Comparison of ENCODE assay signal across 35 cellular contexts in genomic region chr12:30603129-30603528, GRCh38.
"Had no signal": no experiment of that assay in that cellular context is flagged by ENCODE, and none has a peak within 500 bp of the region (broad histone marks: within the 10 kb centered on the region; RNA-seq: fewer than 3 reads in every experiment).

No MANE protein-coding gene starts in this region.

- H3K36me3 ChIP-seq: MG63 had no signal

- DNase-seq: Kasumi-1, MG63, MM.1S, MV-4-11, NCI-H1048, NCI-H1092, NCI-H1092 treated with DMSO at 0.1 percent for 48 hours, NCI-H1105, NCI-H1105 treated with DMSO at 0.1 percent for 48 hours, NCI-H1417, NCI-H1417 treated with DMSO at 0.1 percent for 48 hours, NCI-H1436, NCI-H1436 treated with DMSO at 0.1 percent for 48 hours, NCI-H146, NCI-H1694, NCI-H1694 treated with DMSO at 0.1 percent for 48 hours, NCI-H187, NCI-H187 treated with DMSO at 0.1 percent for 48 hours, NCI-H1930, NCI-H2029, NCI-H2029 treated with DMSO at 0.1 percent for 48 hours, NCI-H2081, NCI-H2081 treated with DMSO at 0.1 percent for 48 hours, NCI-H2107, NCI-H2171, NCI-H2171 treated with DMSO at 0.1 percent for 48 hours, NCI-H2227 treated with DMSO at 0.1 percent for 48 hours, NCI-H226, NCI-H345, NCI-H446, NCI-H446 treated with DMSO at 0.1 percent for 48 hours, NCI-H510A, NCI-H510A treated with DMSO at 0.1 percent for 48 hours, NCI-H524, NCI-H524 treated with DMSO at 0.1 percent for 48 hours had no signal

- H3K4me3 ChIP-seq: MG63 had no signal

- H3K9me3 ChIP-seq: MG63 had no signal

- H3K27me3 ChIP-seq: MG63 had no signal
